Comparison of ENCODE assay signal across 32 cellular contexts in the genomic region with DNA sequence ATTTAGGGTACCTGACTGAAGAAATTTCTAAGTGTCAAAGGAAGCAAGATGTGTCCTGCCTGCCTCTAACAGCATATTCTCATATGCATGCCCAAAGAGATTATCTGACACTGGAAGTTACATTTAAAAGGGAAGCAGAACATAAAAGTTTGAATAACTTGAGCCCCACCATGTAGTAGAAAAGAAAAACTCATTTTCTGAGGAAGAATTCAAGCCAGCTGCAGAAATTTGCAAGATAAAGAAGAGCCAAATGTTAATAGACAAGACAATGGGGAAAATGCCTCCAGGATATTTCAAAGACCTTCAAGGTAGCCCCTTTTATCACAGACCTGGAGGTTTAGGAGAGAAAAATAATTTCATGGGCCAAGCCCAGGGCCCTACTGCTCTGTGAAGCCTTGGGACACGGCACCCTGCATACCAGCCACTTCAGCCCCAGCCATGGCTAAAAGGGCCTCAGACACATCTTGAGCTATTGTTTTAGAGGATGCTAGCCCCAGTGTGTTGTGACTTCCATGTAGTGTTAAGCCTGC. TPM values are rescaled to one million over a fixed set of nuclear protein-coding genes. Genes with fewer than 3 reads are reported as not detected.
DNase-seq lines count a peak whose midpoint lies in the region; ATAC-seq and TF ChIP-seq lines count a peak whose summit lies in the region.
"Had no signal": no experiment of that assay in that cellular context is flagged by ENCODE, and none has a peak within 500 bp of the region (broad histone marks: within the 10 kb centered on the region; RNA-seq: fewer than 3 reads in every experiment).

No MANE protein-coding gene starts in this region.

- H3K9me3 ChIP-seq in right cardiac atrium (ENCODE audit: control insufficient read depth, low read length) (no peaks in the 10 kb centered on the region), heart right ventricle (no peaks in the 10 kb centered on the region), esophagus squamous epithelium (no peaks in the 10 kb centered on the region), sigmoid colon (no peaks in the 10 kb centered on the region)
- H3K9me3 ChIP-seq: gastroesophageal sphincter, right atrium auricular region, stomach, upper lobe of left lung had no signal

- no peak for TF ChIP-seq POLR2A in esophagus squamous epithelium (IDR thresholded peaks at IDR 0.05)
- TF ChIP-seq POLR2A in sigmoid colon (IDR thresholded peaks at IDR 0.05): no peak

- TF ChIP-seq EP300 in sigmoid colon (IDR thresholded peaks at IDR 0.05): no peak

- H3K36me3 ChIP-seq in heart right ventricle: no peaks in the 10 kb centered on the region
- H3K36me3 ChIP-seq in esophagus squamous epithelium: no peaks in the 10 kb centered on the region
- no peaks in the 10 kb centered on the region for H3K36me3 ChIP-seq in sigmoid colon
- H3K36me3 ChIP-seq: brain microvascular endothelial cell, gastroesophageal sphincter, right atrium auricular region, stomach, upper lobe of left lung had no signal

- intact Hi-C loops in right cardiac atrium (cut with DNase I) (loop anchor here in 1 of 4 donors (5.0 kb wide), 1 partner anchor 93 kb away; no protein-coding TSS in a partner anchor), heart right ventricle (cut with DNase I) (loop anchor here in 1 of 10 donors (5.0 kb wide), 1 partner anchor 93 kb away; no protein-coding TSS in a partner anchor), esophagus squamous epithelium (cut with DNase I) (no loop called here), sigmoid colon (cut with DNase I) (no loop called here)

- H3K27ac ChIP-seq in right cardiac atrium (ENCODE audit: low read length) (peak overlapping the region; percentile 4), heart right ventricle (no peak overlapping the region), esophagus squamous epithelium (peak overlapping the region in 3 of 4 donors; percentile 28 to 86 (median 82)), sigmoid colon (peak overlapping the region in 3 of 4 donors; percentile 23 to 71 (median 53))
- H3K27ac ChIP-seq: brain microvascular endothelial cell, HL-60, parathyroid adenoma had no signal

- 100% methylated on average over 1 of the region's 1 CpG for WGBS in right cardiac atrium
- WGBS in heart right ventricle, 2 donors: 97 to 100% methylated on average over 1 of the region's 1 CpG
- WGBS in esophagus squamous epithelium, 2 donors: 80% methylated on average over 1 of the region's 1 CpG; no CpG with 5 or more reads in 1 of the 2 donors
- WGBS in sigmoid colon, 2 donors: 97 to 100% methylated on average over 1 of the region's 1 CpG

- ATAC-seq in right cardiac atrium (no peak), heart right ventricle (no peak), GM18870 (IDR thresholded peaks at IDR 0.05; ENCODE audit: unreplicated experiment) (no peak), GM18867 (IDR thresholded peaks at IDR 0.05; ENCODE audit: unreplicated experiment) (no peak)
- ATAC-seq: activated CD8-positive, alpha-beta T cell treated with anti-CD3 and anti-CD28 coated beads, Interleukin-2, amount 10 ng/mL, durations not matched to agents 7 days and 5 days; activated T-helper 17 cell treated with anti-CD3 and anti-CD28 coated beads, Interleukin-2, amount 50 U/mL, for 72 hours; gastroesophageal sphincter; Panc1 had no signal

- TF ChIP-seq CTCF in heart right ventricle (IDR thresholded peaks at IDR 0.05) (no peak), esophagus squamous epithelium (IDR thresholded peaks at IDR 0.05) (no peak), sigmoid colon (IDR thresholded peaks at IDR 0.05) (no peak)

- H3K27me3 ChIP-seq in right cardiac atrium (ENCODE audit: control insufficient read depth, insufficient read depth) (no peaks in the 10 kb centered on the region), heart right ventricle (no peaks in the 10 kb centered on the region), esophagus squamous epithelium (no peaks in the 10 kb centered on the region), sigmoid colon (no peaks in the 10 kb centered on the region)
- H3K27me3 ChIP-seq: brain microvascular endothelial cell, gastroesophageal sphincter, hepatocyte, right atrium auricular region, stomach, upper lobe of left lung had no signal

- H3K4me1 ChIP-seq in right cardiac atrium (ENCODE audit: control insufficient read depth, insufficient read depth, low read length) (no peaks in the 10 kb centered on the region), heart right ventricle (peaks cover 0 to 59% (median 24%) of the 10 kb centered on the region in 9 donors), esophagus squamous epithelium (peaks cover 24 to 81% (median 49%) of the 10 kb centered on the region in 3 donors), sigmoid colon (peaks cover 0 to 65% (median 59%) of the 10 kb centered on the region in 4 donors)
- H3K4me1 ChIP-seq: parathyroid adenoma had no signal

- H3K4me3 ChIP-seq in right cardiac atrium (ENCODE audit: low read length): no peak overlapping the region
- H3K4me3 ChIP-seq in heart right ventricle: no peak overlapping the region
- no peak overlapping the region for H3K4me3 ChIP-seq in esophagus squamous epithelium
- no peak overlapping the region for H3K4me3 ChIP-seq in sigmoid colon
- H3K4me3 ChIP-seq: gastroesophageal sphincter, hepatocyte, right atrium auricular region, stomach, upper lobe of left lung had no signal

- DNase-seq in right cardiac atrium (no peak), heart right ventricle (no peak), esophagus squamous epithelium (lab: John Stamatoyannopoulos, UW) (no peak), sigmoid colon (no peak), midbrain (lab: John Stamatoyannopoulos, UW) (no peak)
- DNase-seq in activated CD4-positive, alpha-beta T cell treated with anti-CD3 and anti-CD28 coated beads for 4 hours: no peak
- DNase-seq: activated CD8-positive, alpha-beta T cell treated with anti-CD3 and anti-CD28 coated beads, Interleukin-2, amount 10 ng/mL, durations not matched to agents 7 days and 5 days; activated naive CD4-positive, alpha-beta T cell treated with anti-CD3 and anti-CD28 coated beads, Interleukin-2, amount 10 ng/mL, durations not matched to agents 7 days and 5 days; brain microvascular endothelial cell; Calu3; DMS79; GDM1; Kasumi-1; NCI-H1417 treated with DMSO at 0.1 percent for 48 hours; NCI-H2081; NCI-H226; NCI-H526 treated with DMSO at 0.1 percent for 48 hours; NK-92 treated with Interleukin-12 subunit alpha and Interleukin-12 subunit beta, amount 100 ng/mL, for 24 hours; SHP77; stimulated activated CD8-positive, alpha-beta memory T cell treated with anti-CD3 and anti-CD28 coated beads, Interleukin-4, amount 100 ng/mL, for 48 hours; stomach; upper lobe of left lung had no signal

RNA-seq across cellular contexts. Expression of gene AKR1C1, which starts 18.4 kb away (rescaled TPM):
- total RNA-seq in right cardiac atrium (100 to 1,000 TPM in 3 of 4 donors, 10 to 100 TPM in 1; 51.5 to 176 (median 159) TPM), heart right ventricle (10 to 100 TPM in 8 of 10 donors, 1 to 10 TPM in 2; 6.6 to 35.2 (median 13.4) TPM), esophagus squamous epithelium (100 to 1,000 TPM; 166 to 232 (median 195) TPM), sigmoid colon (10 to 100 TPM; 14.6 to 36.7 (median 26.1) TPM)
- polyA plus RNA-seq in right cardiac atrium (99.1 TPM), heart right ventricle (100 to 1,000 TPM in 1 of 2 donors, 10 to 100 TPM in 1; 23.7 to 131 TPM), sigmoid colon (10 to 100 TPM in 2 of 3 donors, 1 to 10 TPM in 1; 6.0 to 27.6 (median 22.5) TPM)

RNA-seq across cellular contexts. Expression of gene AKR1C2, which starts 58.8 kb away (rescaled TPM):
- 100 to 1,000 TPM in 2 of 4 donors, 10 to 100 TPM in 2; 22.7 to 261 (median 128) TPM for total RNA-seq in right cardiac atrium
- 52.0 TPM for polyA plus RNA-seq in right cardiac atrium
- 10 to 100 TPM in 8 of 10 donors, 1 to 10 TPM in 2; 4.5 to 44.4 (median 20.5) TPM for total RNA-seq in heart right ventricle
- polyA plus RNA-seq in heart right ventricle: 10 to 100 TPM; 13.4 to 25.8 TPM
- 100 to 1,000 TPM; 133 to 686 (median 378) TPM for total RNA-seq in esophagus squamous epithelium
- total RNA-seq in sigmoid colon: 10 to 100 TPM in 1 of 4 donors, 1 to 10 TPM in 3; 3.5 to 13.0 (median 6.8) TPM
- polyA plus RNA-seq in sigmoid colon: 100 to 1,000 TPM in 1 of 3 donors, 10 to 100 TPM in 2; 40.0 to 101 (median 52.3) TPM
- total RNA-seq: activated CD8-positive, alpha-beta T cell treated with anti-CD3 and anti-CD28 coated beads, Interleukin-2, amount 10 ng/mL, durations not matched to agents 7 days and 5 days; activated T-helper 17 cell treated with anti-CD3 and anti-CD28 coated beads, Interleukin-2, amount 50 U/mL, for 72 hours had no signal
- polyA plus RNA-seq: CD14-positive monocyte had no signal

Comparison
In these comparisons a context has a peak if more than half of its experiments do, and no peak if none do; other contexts are left out.
1. H3K27ac ChIP-seq: peak in right cardiac atrium (single experiment), esophagus squamous epithelium (3 of 4) and sigmoid colon (3 of 4); none in heart right ventricle (0 of 10).